In the genomic region with DNA sequence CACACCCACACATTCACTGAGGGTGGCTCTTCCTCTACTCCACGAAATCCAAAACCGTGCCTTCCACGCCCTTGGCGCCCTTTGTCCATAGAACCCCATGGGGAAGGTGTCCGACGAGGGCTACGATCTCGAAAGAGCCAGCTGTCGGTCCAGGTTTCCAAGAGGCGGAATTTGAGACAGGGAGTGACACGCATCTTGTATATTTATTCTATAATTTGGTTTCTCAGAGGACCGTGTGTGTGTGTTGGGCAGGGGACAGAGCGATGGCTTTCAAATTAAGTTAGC, we compare ENCODE assay signal across 9 cellular contexts. TPM values are rescaled to one million over a fixed set of nuclear protein-coding genes. Genes with fewer than 3 reads are reported as not detected.
A peak's percentile ranks its signal among the peaks of the same experiment; 100 is the strongest.
DNase-seq lines count a peak whose midpoint lies in the region; ATAC-seq and TF ChIP-seq lines count a peak whose summit lies in the region.
"Had no signal": no experiment of that assay in that cellular context is flagged by ENCODE, and none has a peak within 500 bp of the region (broad histone marks: within the 10 kb centered on the region; RNA-seq: fewer than 3 reads in every experiment).

No MANE protein-coding gene starts in this region.

- H3K4me3 Mint-ChIP-seq in CD8-positive, alpha-beta memory T cell: peak overlapping the region; percentile 89 to 98 (median 95)
- peak overlapping the region; percentile 89 for H3K4me3 Mint-ChIP-seq in osteocyte (ENCODE audit: unreplicated experiment)

- peaks cover 24% of the 10 kb centered on the region for H3K4me1 ChIP-seq in CD8-positive, alpha-beta memory T cell (ENCODE audit: insufficient read depth, low read length)
- H3K4me1 ChIP-seq in PC-9 (replicated peaks; ENCODE audit: insufficient read depth): peaks cover 28% of the 10 kb centered on the region
- H3K4me1 ChIP-seq in esophagus muscularis mucosa: peaks cover 18 to 35% (median 30%) of the 10 kb centered on the region in 4 donors

- no peak for DNase-seq in CD8-positive, alpha-beta memory T cell
- DNase-seq in PC-9 (no peak), esophagus muscularis mucosa (ENCODE audit: extremely low spot score) (no peak), osteocyte (ENCODE audit: extremely low spot score, unreplicated experiment) (no peak), glomerular visceral epithelial cell (ENCODE audit: extremely low spot score) (no peak), DMS79 treated with DMSO at 0.1 percent for 48 hours (lab: John Stamatoyannopoulos, UW) (no peak)
- no peak for DNase-seq in stimulated activated CD4-positive, alpha-beta T cell treated with anti-CD3 and anti-CD28 coated beads, Interleukin-4, amount 100 ng/mL, for 24 hours
- DNase-seq: foreskin melanocyte had no signal

- H3K36me3 ChIP-seq in CD8-positive, alpha-beta memory T cell (ENCODE audit: insufficient read depth, low read length): no peaks in the 10 kb centered on the region
- H3K36me3 ChIP-seq in PC-9 (ENCODE audit: low read depth) (peaks cover 16% of the 10 kb centered on the region; the same call in 1 of the 2 replicates), esophagus muscularis mucosa (peaks cover 0 to 10% (median 7%) of the 10 kb centered on the region in 4 donors)

- no peak for TF ChIP-seq EP300 in esophagus muscularis mucosa (IDR thresholded peaks at IDR 0.05)

- no peak for TF ChIP-seq CTCF in PC-9 (conservative IDR thresholded peaks at IDR 0.05)
- TF ChIP-seq CTCF in esophagus muscularis mucosa (IDR thresholded peaks at IDR 0.05): no peak
- no peak for TF ChIP-seq CTCF in osteocyte (IDR thresholded peaks at IDR 0.05)

- peaks cover 9% of the 10 kb centered on the region for H3F3A ChIP-seq in PC-9 (ENCODE audit: insufficient read depth, low read depth)

- no TSS peak for BruUV-seq in PC-9 (replicated peaks; lab: Mats Ljungman, UMichigan)

- peaks cover 11 to 26% (median 12%) of the 10 kb centered on the region in 3 donors for H3K36me3 Mint-ChIP-seq in CD8-positive, alpha-beta memory T cell
- peaks cover 6% of the 10 kb centered on the region for H3K36me3 Mint-ChIP-seq in osteocyte (ENCODE audit: unreplicated experiment)

- no peaks in the 10 kb centered on the region for H3K27me3 ChIP-seq in CD8-positive, alpha-beta memory T cell (ENCODE audit: insufficient read depth, low read length, poor library complexity, severe bottlenecking)
- no peaks in the 10 kb centered on the region for H3K27me3 ChIP-seq in PC-9 (ENCODE audit: insufficient read depth, low read depth)
- H3K27me3 ChIP-seq in esophagus muscularis mucosa: no peaks in the 10 kb centered on the region

- peaks cover 51% of the 10 kb centered on the region for H3K79me2 ChIP-seq in PC-9 (ENCODE audit: low read depth)

- H3K9me3 ChIP-seq in CD8-positive, alpha-beta memory T cell (ENCODE audit: low read length): no peaks in the 10 kb centered on the region
- peaks cover 8% of the 10 kb centered on the region; the same call in 1 of the 2 replicates for H3K9me3 ChIP-seq in PC-9 (ENCODE audit: insufficient read depth, low read depth)
- H3K9me3 ChIP-seq in esophagus muscularis mucosa: no peaks in the 10 kb centered on the region

- no peak for ATAC-seq in GM18502 (IDR thresholded peaks at IDR 0.05; ENCODE audit: poor library complexity, unreplicated experiment)

- no peaks in the 10 kb centered on the region for H3K9me3 Mint-ChIP-seq in CD8-positive, alpha-beta memory T cell
- H3K9me3 Mint-ChIP-seq in osteocyte (ENCODE audit: unreplicated experiment): no peaks in the 10 kb centered on the region

- POLR2A ChIA-PET in CD8-positive, alpha-beta memory T cell (lab: Charles Lee): no interaction called here
- POLR2A ChIA-PET in PC-9 (lab: Charles Lee; ENCODE audit: unreplicated experiment): no interaction called here

- H3K4me1 Mint-ChIP-seq in CD8-positive, alpha-beta memory T cell: peaks cover 35 to 55% (median 54%) of the 10 kb centered on the region in 3 donors
- peaks cover 32% of the 10 kb centered on the region for H3K4me1 Mint-ChIP-seq in osteocyte (ENCODE audit: unreplicated experiment)

- 0% methylated on average over 13 of the region's 13 CpGs for WGBS in esophagus muscularis mucosa

- peak overlapping the region; percentile 94 for H3K4me3 ChIP-seq in CD8-positive, alpha-beta memory T cell (ENCODE audit: low read length)
- H3K4me3 ChIP-seq in PC-9: peak overlapping the region; percentile 94
- peak overlapping the region; percentile 69 to 94 (median 82) for H3K4me3 ChIP-seq in esophagus muscularis mucosa

- H3K9me2 ChIP-seq in PC-9 (ENCODE audit: insufficient read depth): no peaks in the 10 kb centered on the region

- peak overlapping the region; percentile 93 for H3K4me2 ChIP-seq in PC-9

- CTCF ChIA-PET in CD8-positive, alpha-beta memory T cell (lab: Charles Lee): no interaction called here
- CTCF ChIA-PET in PC-9 (lab: Charles Lee): no interaction called here

- TF ChIP-seq POLR2A in esophagus muscularis mucosa (IDR thresholded peaks at IDR 0.05; ENCODE audit: low read depth): no peak

- peaks cover 4% of the 10 kb centered on the region; the same call in 1 of the 2 replicates for H4K20me1 ChIP-seq in PC-9 (ENCODE audit: insufficient read depth)

- peak overlapping the region; percentile 94 for H2AFZ ChIP-seq in PC-9

- peaks cover 2 to 9% of the 10 kb centered on the region in 2 donors for H3K27me3 Mint-ChIP-seq in CD8-positive, alpha-beta memory T cell
- no peaks in the 10 kb centered on the region for H3K27me3 Mint-ChIP-seq in osteocyte (ENCODE audit: unreplicated experiment)

- intact Hi-C loops in PC-9 (cut with micrococcal nuclease; ENCODE audit: unreplicated experiment) (loop anchor here (10.0 kb wide), 1 partner anchor 457 kb away; a partner anchor contains a TSS), esophagus muscularis mucosa (cut with DNase I) (no loop called here)

- H3K27ac ChIP-seq in CD8-positive, alpha-beta memory T cell (ENCODE audit: low read depth, low read length): peak overlapping the region; percentile 81
- H3K27ac ChIP-seq in PC-9 (peak overlapping the region; percentile 79), esophagus muscularis mucosa (replicated peaks in 1 of 4) (peak overlapping the region; percentile 94 to 98 (median 97))

- H3K27ac Mint-ChIP-seq in CD8-positive, alpha-beta memory T cell: peak overlapping the region; percentile 60 to 97 (median 96)
- H3K27ac Mint-ChIP-seq in osteocyte (ENCODE audit: unreplicated experiment): peak overlapping the region; percentile 93

RNA-seq across cellular contexts. Expression of a gene that starts 0.7 kb away (rescaled TPM):
- 10 to 100 TPM; 19.8 to 20.9 TPM for total RNA-seq in CD8-positive, alpha-beta memory T cell
- 12.9 TPM for polyA plus RNA-seq in CD8-positive, alpha-beta memory T cell
- total RNA-seq in PC-9 (2021): 14.1 TPM in 2 replicates
- 10 to 100 TPM; 10.4 to 15.0 (median 12.0) TPM for total RNA-seq in esophagus muscularis mucosa
- total RNA-seq in osteocyte: 8.8 and 9.3 TPM in 2 replicates

RNA-seq across cellular contexts. Expression of a gene that starts 43.5 kb away (rescaled TPM):
- total RNA-seq in CD8-positive, alpha-beta memory T cell: 10 to 100 TPM in 1 of 2 experiments, 1 to 10 TPM in 1; 10.0 to 10.6 TPM
- polyA plus RNA-seq in CD8-positive, alpha-beta memory T cell: 4.1 TPM
- total RNA-seq in PC-9 (2021) (6.4 and 7.2 TPM in 2 replicates), esophagus muscularis mucosa (1 to 10 TPM; 3.5 to 7.5 (median 4.3) TPM), osteocyte (7.4 and 7.9 TPM in 2 replicates)

RNA-seq across cellular contexts. Expression of a gene that starts 43.6 kb away (rescaled TPM):
- 10 to 100 TPM; 40.8 TPM for total RNA-seq in CD8-positive, alpha-beta memory T cell
- polyA plus RNA-seq in CD8-positive, alpha-beta memory T cell: 17.2 TPM
- total RNA-seq in PC-9 (2021): 17.2 and 23.5 TPM in 2 replicates
- 10 to 100 TPM in 3 of 4 donors, 1 to 10 TPM in 1; 8.3 to 28.1 (median 14.7) TPM for total RNA-seq in esophagus muscularis mucosa
- 12.0 and 13.8 TPM in 2 replicates for total RNA-seq in osteocyte
